20 cellular contexts compared by ENCODE assay signal in genomic region chr7:47947355-47947749, GRCh38. TPM values are rescaled to one million over a fixed set of nuclear protein-coding genes. Genes with fewer than 3 reads are reported as not detected.
DNase-seq lines count a peak whose midpoint lies in the region; ATAC-seq, FAIRE-seq and TF ChIP-seq lines count a peak whose summit lies in the region.
"Had no signal": no experiment of that assay in that cellular context is flagged by ENCODE, and none has a peak within 500 bp of the region (broad histone marks: within the 10 kb centered on the region; RNA-seq: fewer than 3 reads in every experiment).

No MANE protein-coding gene starts in this region.

- ATAC-seq in IMR-90 (ENCODE audit: low read depth): no peak
- no peak for ATAC-seq in GM18858 (IDR thresholded peaks at IDR 0.05; ENCODE audit: unreplicated experiment)

- H3K4me1 ChIP-seq in IMR-90 (ENCODE audit: control insufficient read depth, insufficient read depth, low read length) (peaks cover 4% of the 10 kb centered on the region), endothelial cell of umbilical vein (ENCODE audit: control insufficient read depth, extremely low read depth, insufficient read depth, low read length) (peaks cover 76% of the 10 kb centered on the region), mesenchymal stem cell (ENCODE audit: control insufficient read depth, insufficient read depth, low read depth, low read length) (peaks cover 11% of the 10 kb centered on the region), subcutaneous abdominal adipose tissue (ENCODE audit: control insufficient read depth in 5 of 5, insufficient read depth in 5 of 5, low read length in 5 of 5) (peaks cover 2 to 70% (median 10%) of the 10 kb centered on the region in 5 donors)
- H3K4me1 ChIP-seq: HAP-1, SJCRH30 had no signal

- H3K9ac ChIP-seq in IMR-90 (ENCODE audit: low read depth, low read length): no peak overlapping the region
- peak overlapping the region; percentile 67 for H3K9ac ChIP-seq in endothelial cell of umbilical vein (replicated peaks; ENCODE audit: extremely low read depth, insufficient read depth, low read length)
- no peak overlapping the region for H3K9ac ChIP-seq in mesenchymal stem cell (ENCODE audit: low read length)
- no peak overlapping the region for H3K9ac ChIP-seq in subcutaneous abdominal adipose tissue (ENCODE audit: low read length in 5 of 5)

- CTCF ChIA-PET in IMR-90 (lab: Yijun Ruan, JAX): no interaction called here
- CTCF ChIA-PET in endothelial cell of umbilical vein (lab: Charles Lee): interaction anchor here (4.5 to 12.0 kb wide), 2 partner anchors 19 to 163 kb away, joined by 149 to 371 read pairs; no protein-coding TSS in a partner anchor

- H3K27ac ChIP-seq in IMR-90 (ENCODE audit: insufficient read depth, low read length) (no peak overlapping the region), endothelial cell of umbilical vein (ENCODE audit: insufficient read depth, low read depth, low read length) (peak overlapping the region; percentile 93), mesenchymal stem cell (ENCODE audit: low read length, poor library complexity, severe bottlenecking) (no peak overlapping the region), subcutaneous abdominal adipose tissue (ENCODE audit: low read depth, low read length) (peak overlapping the region; percentile 6)
- H3K27ac ChIP-seq: C4-2B, RWPE1, SJCRH30 had no signal

- H3K56ac ChIP-seq in IMR-90 (ENCODE audit: extremely low read depth, insufficient read depth, low read length): no peak overlapping the region

- FAIRE-seq in endothelial cell of umbilical vein (lab: Jason Lieb, UNC) (no peak), frontal cortex (lab: Jason Lieb, UNC) (no peak)
- FAIRE-seq: HTR-8/SVneo had no signal

- H3K9me1 ChIP-seq in IMR-90 (ENCODE audit: insufficient read depth, low read length): peaks cover 10% of the 10 kb centered on the region
- H3K9me1 ChIP-seq in endothelial cell of umbilical vein (replicated peaks; ENCODE audit: control insufficient read depth, extremely low read depth, insufficient read depth, low read length): no peaks in the 10 kb centered on the region

- H2AK9ac ChIP-seq in IMR-90 (replicated peaks; ENCODE audit: low read depth, low read length, poor library complexity): no peak overlapping the region

- H3K79me2 ChIP-seq in endothelial cell of umbilical vein (ENCODE audit: control insufficient read depth, insufficient read depth, low read length): no peaks in the 10 kb centered on the region

- H3K4me3 ChIP-seq in IMR-90 (ENCODE audit: insufficient read depth, low read depth, low read length) (no peak overlapping the region), endothelial cell of umbilical vein (replicated peaks in 1 of 3; ENCODE audit: insufficient read depth in 1 of 3, low read depth in 1 of 3, low read length in 3 of 3) (no peak overlapping the region), mesenchymal stem cell (ENCODE audit: insufficient read depth in 1 of 2, low read depth in 1 of 2, low read length in 2 of 2) (no peak overlapping the region), subcutaneous abdominal adipose tissue (ENCODE audit: low read depth in 1 of 5, low read length in 5 of 5) (no peak overlapping the region)
- H3K4me3 ChIP-seq: HAP-1, SJCRH30 had no signal

- peak overlapping the region; percentile 17 to 55 for H2BK12ac ChIP-seq in mesenchymal stem cell (ENCODE audit: low read length in 2 of 2)

- H3K79me1 ChIP-seq in IMR-90 (ENCODE audit: low read depth in 1 of 2, low read length in 2 of 2) (no peaks in the 10 kb centered on the region), mesenchymal stem cell (replicated peaks; ENCODE audit: low read length, poor library complexity, severe bottlenecking) (no peaks in the 10 kb centered on the region)

- no peaks in the 10 kb centered on the region for H3K27me3 ChIP-seq in IMR-90 (ENCODE audit: control insufficient read depth, insufficient read depth, low read length)
- no peaks in the 10 kb centered on the region for H3K27me3 ChIP-seq in endothelial cell of umbilical vein (ENCODE audit: control insufficient read depth in 2 of 2, insufficient read depth in 2 of 2, low read length in 2 of 2)
- no peaks in the 10 kb centered on the region for H3K27me3 ChIP-seq in mesenchymal stem cell (ENCODE audit: control insufficient read depth in 1 of 2, insufficient read depth in 1 of 2, low read length in 2 of 2)
- H3K27me3 ChIP-seq in subcutaneous abdominal adipose tissue (ENCODE audit: control insufficient read depth in 5 of 5, insufficient read depth in 4 of 5, low read length in 5 of 5): no peaks in the 10 kb centered on the region
- H3K27me3 ChIP-seq: SJCRH30 had no signal

- BruUV-seq in IMR-90 (replicated peaks; lab: Mats Ljungman, UMichigan): no TSS peak
- BruUV-seq in endothelial cell of umbilical vein (replicated peaks; lab: Mats Ljungman, UMichigan): TSS peak; percentile 56

- H2AFZ ChIP-seq in IMR-90 (replicated peaks; ENCODE audit: low read length, poor library complexity): no peak overlapping the region
- no peak overlapping the region for H2AFZ ChIP-seq in endothelial cell of umbilical vein (ENCODE audit: low read depth, low read length)
- H2AFZ ChIP-seq in mesenchymal stem cell (ENCODE audit: low read depth, low read length): no peak overlapping the region

- H3K18ac ChIP-seq in IMR-90 (ENCODE audit: low read depth, low read length) (no peak overlapping the region), mesenchymal stem cell (ENCODE audit: low read depth in 1 of 2, low read length in 2 of 2) (peak overlapping the region in 1 of 2 experiments; percentile 40)

- H2BK5ac ChIP-seq in IMR-90 (ENCODE audit: low read depth, low read length, poor library complexity, severe bottlenecking) (no peak overlapping the region), mesenchymal stem cell (ENCODE audit: low read depth, low read length, poor library complexity, severe bottlenecking) (no peak overlapping the region)

- TF ChIP-seq POLR2A in IMR-90 (IDR thresholded peaks at IDR 0.05; ENCODE audit: low read depth, low read length) (no peak), endothelial cell of umbilical vein (IDR thresholded peaks at IDR 0.05; ENCODE audit: low read depth, low read length) (no peak)

- no peak overlapping the region for H2BK15ac ChIP-seq in IMR-90 (ENCODE audit: low read depth, low read length)
- no peak overlapping the region for H2BK15ac ChIP-seq in mesenchymal stem cell (ENCODE audit: low read depth, poor library complexity, severe bottlenecking)

- H4K91ac ChIP-seq in IMR-90 (ENCODE audit: insufficient read depth, low read depth, low read length): no peak overlapping the region
- H4K91ac ChIP-seq in mesenchymal stem cell (ENCODE audit: low read length): no peak overlapping the region

- H3K4ac ChIP-seq in IMR-90 (ENCODE audit: low read depth, low read length) (no peak overlapping the region), mesenchymal stem cell (ENCODE audit: low read depth in 1 of 2, low read length in 2 of 2) (no peak overlapping the region)

- H2BK20ac ChIP-seq in IMR-90 (ENCODE audit: low read depth, low read length): no peak overlapping the region

- POLR2A ChIA-PET in IMR-90 (lab: Charles Lee; ENCODE audit: unreplicated experiment) (no interaction called here), endothelial cell of umbilical vein (lab: Charles Lee) (interaction anchor here (1.5 kb wide), 1 partner anchor 21 kb away, joined by 4 read pairs; no protein-coding TSS in a partner anchor)

- no peak overlapping the region for H4K5ac ChIP-seq in IMR-90 (ENCODE audit: low read depth, low read length)

- no peak overlapping the region for H3K14ac ChIP-seq in IMR-90 (replicated peaks; ENCODE audit: low read depth, low read length)
- H3K14ac ChIP-seq in mesenchymal stem cell (ENCODE audit: low read length in 2 of 2): peak overlapping the region in 1 of 2 experiments; percentile 30

- TF ChIP-seq RAD21 in IMR-90 (IDR thresholded peaks at IDR 0.05; ENCODE audit: low read length): no peak

- H3K36me3 ChIP-seq in IMR-90 (ENCODE audit: control insufficient read depth, insufficient read depth, low read length) (no peaks in the 10 kb centered on the region), endothelial cell of umbilical vein (ENCODE audit: control insufficient read depth in 2 of 2, extremely low read depth in 1 of 2, insufficient read depth in 2 of 2, low read length in 2 of 2) (no peaks in the 10 kb centered on the region), mesenchymal stem cell (ENCODE audit: control insufficient read depth in 1 of 2, insufficient read depth in 2 of 2, low read depth in 1 of 2, low read length in 2 of 2) (peaks cover 0 to 3% of the 10 kb centered on the region in 2 experiments), subcutaneous abdominal adipose tissue (ENCODE audit: control insufficient read depth in 5 of 5, insufficient read depth in 5 of 5, low read length in 5 of 5) (no peaks in the 10 kb centered on the region)
- H3K36me3 ChIP-seq: HAP-1, SJCRH30 had no signal

- intact Hi-C loops in IMR-90 (cut with micrococcal nuclease) (loop anchor here (10.0 kb wide), 2 partner anchors 363 to 683 kb away; partner anchors contain the start of gene TNS3), endothelial cell of umbilical vein (cut with micrococcal nuclease) (loop anchor here (1.0 to 10.0 kb wide), 4 partner anchors 31 to 1403 kb away; partner anchors contain the start of genes C7orf57 and HUS1)

- dilution Hi-C loops in IMR-90 (cut with HindIII; ENCODE audit: low sequenced_read_pairs, unreplicated experiment) (no loop called here), endothelial cell of umbilical vein (cut with MboI; ENCODE audit: extremely low pct_ligation_motif_present, low sequenced_read_pairs) (no loop called here)

- H3K4me2 ChIP-seq in IMR-90 (ENCODE audit: low read depth, low read length): no peak overlapping the region
- no peak overlapping the region for H3K4me2 ChIP-seq in endothelial cell of umbilical vein (ENCODE audit: insufficient read depth, low read length)
- H3K4me2 ChIP-seq in mesenchymal stem cell (ENCODE audit: low read length, poor library complexity, severe bottlenecking): no peak overlapping the region

- 0 out of 2 replicates have a peak overlapping the region, but pooled peaks have one; percentile 13 for H2AK5ac ChIP-seq in IMR-90 (ENCODE audit: low read depth, low read length)
- no peak overlapping the region for H2AK5ac ChIP-seq in mesenchymal stem cell (ENCODE audit: low read length, severe bottlenecking)

- H3K23ac ChIP-seq in IMR-90 (ENCODE audit: low read depth, low read length): no peak overlapping the region
- H3K23ac ChIP-seq in mesenchymal stem cell (ENCODE audit: low read length in 2 of 2): peak overlapping the region in 1 of 2 experiments; percentile 37

- H2BK120ac ChIP-seq in IMR-90 (ENCODE audit: low read depth, low read length) (no peak overlapping the region), mesenchymal stem cell (ENCODE audit: low read depth, low read length) (no peak overlapping the region)

- H4K8ac ChIP-seq in IMR-90 (ENCODE audit: low read depth in 2 of 2, low read length in 2 of 2) (no peak overlapping the region), mesenchymal stem cell (ENCODE audit: low read length) (peak overlapping the region; percentile 14)

- no peak for DNase-seq in IMR-90
- DNase-seq in endothelial cell of umbilical vein (ENCODE audit: low read depth, low spot score): no peak
- no peak for DNase-seq in mesenchymal stem cell
- DNase-seq in frontal cortex (ENCODE audit: low spot score in 2 of 2): no peak
- DNase-seq in stimulated activated naive CD4-positive, alpha-beta T cell treated with Interleukin-2 at 50 U/mL for 16 hours (lab: John Stamatoyannopoulos, UW): no peak
- DNase-seq: AML-193, DMS79 treated with DMSO at 0.1 percent for 48 hours, Karpas-422, NCI-H1417 treated with DMSO at 0.1 percent for 48 hours, NCI-H187 treated with DMSO at 0.1 percent for 48 hours, NCI-H2227 treated with DMSO at 0.1 percent for 48 hours, NCI-H524, SJCRH30 had no signal

- TF ChIP-seq CTCF in IMR-90 (conservative IDR thresholded peaks at IDR 0.05; ENCODE audit: low read depth, low read length) (no peak), endothelial cell of umbilical vein (IDR thresholded peaks at IDR 0.05; ENCODE audit: extremely low read depth in 1 of 2, insufficient read depth in 1 of 2, low read depth in 1 of 2, low read length in 2 of 2) (no peak)

- WGBS in IMR-90 (ENCODE audit: extremely low coverage in 2 of 2, insufficient read length in 1 of 2), 2 experiments: no CpG with 5 or more reads among the region's 7 CpGs
- 97% methylated on average over 5 of the region's 7 CpGs for WGBS in mesenchymal stem cell

- no peaks in the 10 kb centered on the region for H4K20me1 ChIP-seq in IMR-90 (ENCODE audit: insufficient read depth, low read length)
- no peaks in the 10 kb centered on the region for H4K20me1 ChIP-seq in endothelial cell of umbilical vein (replicated peaks; ENCODE audit: control insufficient read depth, extremely low read depth, insufficient read depth, low read length)

- no peaks in the 10 kb centered on the region for H3K9me3 ChIP-seq in IMR-90 (ENCODE audit: control insufficient read depth, insufficient read depth, low read length)
- no peaks in the 10 kb centered on the region for H3K9me3 ChIP-seq in endothelial cell of umbilical vein (replicated peaks; ENCODE audit: control insufficient read depth, insufficient read depth, low read length)
- no peaks in the 10 kb centered on the region for H3K9me3 ChIP-seq in mesenchymal stem cell (ENCODE audit: control insufficient read depth, low read length)
- no peaks in the 10 kb centered on the region for H3K9me3 ChIP-seq in subcutaneous abdominal adipose tissue (ENCODE audit: control insufficient read depth in 5 of 5, low read length in 5 of 5)
- H3K9me3 ChIP-seq: HAP-1, SJCRH30 had no signal

- in situ Hi-C loops in IMR-90 (cut with MboI; ENCODE audit: low sequenced_read_pairs): loop anchor here (10.0 kb wide), 2 partner anchors 513 to 683 kb away; no protein-coding TSS in a partner anchor

RNA-seq across cellular contexts. Expression of gene PKD1L1, which starts 0.9 kb away (rescaled TPM):
- total RNA-seq in IMR-90 (2012; rRNA removed) (under 0.01 TPM in 2 replicates), endothelial cell of umbilical vein (3.0 and 5.9 TPM in 2 replicates), frontal cortex (under 0.01 TPM)
- polyA plus RNA-seq in IMR-90 (2012; rRNA removed) (0.03 and 0.15 TPM in 2 replicates), endothelial cell of umbilical vein (4.1 and 7.9 TPM in 2 replicates)
- polyA plus RNA-seq in IMR-90 (2012; cell fraction: cytosol; rRNA removed): 0.10 TPM in 1 of 2 replicates, not detected in the other
- polyA plus RNA-seq in IMR-90 (2012; cell fraction: nucleus; rRNA removed; ENCODE audit: low replicate concordance): 0.05 and 0.27 TPM in 2 replicates
- 2.2 and 2.3 TPM in 2 replicates for polyA plus RNA-seq in endothelial cell of umbilical vein (2011; cell fraction: cytosol; rRNA removed)
- 14.6 and 19.5 TPM in 2 replicates for polyA plus RNA-seq in endothelial cell of umbilical vein (2011; cell fraction: nucleus; rRNA removed)
- polyA plus RNA-seq in endothelial cell of umbilical vein (2012): 1.2 and 3.5 TPM in 2 replicates
- polyA minus RNA-seq in endothelial cell of umbilical vein: 13.1 and 15.4 TPM in 2 replicates
- polyA minus RNA-seq in endothelial cell of umbilical vein (2011; cell fraction: cytosol; rRNA and poly(A)+ RNA removed): not detected
- 15.9 and 17.2 TPM in 2 replicates for polyA minus RNA-seq in endothelial cell of umbilical vein (2011; cell fraction: nucleus; rRNA and poly(A)+ RNA removed)
- polyA plus RNA-seq in mesenchymal stem cell (2013, experiment 1 of 2): 0.03 TPM
- 0.05 TPM for polyA plus RNA-seq in mesenchymal stem cell (2013, experiment 2 of 2)
- total RNA-seq: MCF 10A had no signal

RNA-seq across cellular contexts. Expression of gene HUS1, which starts 32.1 kb away (rescaled TPM):
- total RNA-seq in IMR-90 (2012; rRNA removed) (18.3 and 31.9 TPM in 2 replicates), endothelial cell of umbilical vein (45.0 and 49.7 TPM in 2 replicates), frontal cortex (15.5 TPM)
- polyA plus RNA-seq in IMR-90 (2012; rRNA removed) (12.7 and 16.2 TPM in 2 replicates), endothelial cell of umbilical vein (18.1 and 21.4 TPM in 2 replicates)
- 5.2 TPM in 2 replicates for polyA plus RNA-seq in IMR-90 (2012; cell fraction: cytosol; rRNA removed)
- polyA plus RNA-seq in IMR-90 (2012; cell fraction: nucleus; rRNA removed; ENCODE audit: low replicate concordance): 5.6 and 24.4 TPM in 2 replicates
- 17.4 and 17.9 TPM in 2 replicates for polyA plus RNA-seq in endothelial cell of umbilical vein (2011; cell fraction: cytosol; rRNA removed)
- polyA plus RNA-seq in endothelial cell of umbilical vein (2011; cell fraction: nucleus; rRNA removed): 27.3 and 46.3 TPM in 2 replicates
- 19.3 and 30.9 TPM in 2 replicates for polyA plus RNA-seq in endothelial cell of umbilical vein (2012)
- polyA minus RNA-seq in endothelial cell of umbilical vein: 37.9 and 40.1 TPM in 2 replicates
- polyA minus RNA-seq in endothelial cell of umbilical vein (2011; cell fraction: cytosol; rRNA and poly(A)+ RNA removed): 21.1 TPM
- polyA minus RNA-seq in endothelial cell of umbilical vein (2011; cell fraction: nucleus; rRNA and poly(A)+ RNA removed): 32.8 and 43.9 TPM in 2 replicates
- polyA plus RNA-seq in mesenchymal stem cell (2013, experiment 1 of 2): 23.4 TPM
- 22.3 TPM for polyA plus RNA-seq in mesenchymal stem cell (2013, experiment 2 of 2)

Comparison
In these comparisons a context has a peak if more than half of its experiments do, and no peak if none do; other contexts are left out.
1. H3K27ac ChIP-seq: peak in endothelial cell of umbilical vein (single experiment) and subcutaneous abdominal adipose tissue (single experiment); none in IMR-90 (single experiment) and mesenchymal stem cell (single experiment).